Comparison of ENCODE assay signal across 8 cellular contexts in the genomic region with DNA sequence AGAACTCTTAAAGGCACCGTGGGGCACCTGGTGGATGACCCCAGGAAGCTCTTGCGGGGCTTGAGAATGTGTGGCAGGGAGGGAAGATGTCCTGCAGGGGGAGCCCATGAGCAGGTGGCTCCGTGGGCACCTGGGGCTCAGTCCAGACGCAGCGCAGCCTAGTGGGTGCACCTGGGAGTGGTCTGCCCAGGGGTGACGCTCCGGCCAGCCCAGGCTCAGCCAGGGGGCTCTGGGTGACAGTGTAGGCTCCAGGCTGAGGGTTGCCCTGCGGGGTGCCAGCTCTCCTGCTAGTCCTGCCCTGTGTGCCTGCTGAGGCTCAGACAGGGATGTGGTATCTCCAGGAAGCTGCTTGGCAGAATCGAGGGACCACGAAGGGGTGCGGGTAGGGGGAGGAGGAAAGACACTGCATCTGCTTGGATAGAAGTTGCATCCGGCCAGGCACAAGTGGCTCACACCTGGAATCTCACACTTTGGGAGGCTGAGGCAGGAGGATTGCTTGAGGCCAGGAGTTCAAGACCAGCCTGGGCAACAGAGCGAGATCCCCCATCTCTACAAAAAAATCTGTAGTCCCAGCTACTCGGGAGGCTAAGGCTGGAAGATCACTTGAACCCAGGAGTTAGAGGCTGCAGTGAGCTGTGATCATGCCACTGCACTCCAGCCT. TPM values are rescaled to one million over a fixed set of nuclear protein-coding genes. Genes with fewer than 3 reads are reported as not detected.
DNase-seq lines count a peak whose midpoint lies in the region; ATAC-seq and TF ChIP-seq lines count a peak whose summit lies in the region.

No MANE protein-coding gene starts in this region.

- H3K4me1 ChIP-seq in prostate gland (replicated peaks) = no peaks in the 10 kb centered on the region

- H3K27ac Mint-ChIP-seq in activated T-helper 17 cell treated with anti-CD3 and anti-CD28 coated beads, Interleukin-2, amount 50 U/mL, for 72 hours = no peak overlapping the region

- POLR2A ChIA-PET in AG04450 (lab: Yijun Ruan, JAX) = interaction anchor here (0.6 kb wide), 1 partner anchor 15 kb away, joined by 3 read pairs; the partner anchor contains the start of gene PGLS

- no peak overlapping the region for H3K4me3 Mint-ChIP-seq in activated T-helper 17 cell treated with anti-CD3 and anti-CD28 coated beads, Interleukin-2, amount 50 U/mL, for 72 hours

- no peak for TF ChIP-seq POLR2A in prostate gland (IDR thresholded peaks at IDR 0.05)

- H3K27me3 ChIP-seq in AG04450 (ENCODE audit: control insufficient read depth, insufficient read depth, low read length) = no peaks in the 10 kb centered on the region
- H3K27me3 ChIP-seq in prostate gland (replicated peaks; ENCODE audit: insufficient read depth) = no peaks in the 10 kb centered on the region

- H3K4me3 ChIP-seq in AG04450 (ENCODE audit: low read depth, low read length) (no peak overlapping the region), prostate gland (no peak overlapping the region)

- WGBS in prostate gland = 54% methylated on average over 12 of the region's 14 CpGs

- no peaks in the 10 kb centered on the region for H3K4me1 Mint-ChIP-seq in activated T-helper 17 cell treated with anti-CD3 and anti-CD28 coated beads, Interleukin-2, amount 50 U/mL, for 72 hours

- H3K9me3 Mint-ChIP-seq in activated T-helper 17 cell treated with anti-CD3 and anti-CD28 coated beads, Interleukin-2, amount 50 U/mL, for 72 hours = no peaks in the 10 kb centered on the region

- ATAC-seq in GM18873 (IDR thresholded peaks at IDR 0.05; ENCODE audit: low FRiP score, unreplicated experiment) = peak; percentile 50
- peak; percentile 99 for ATAC-seq in activated T-helper 17 cell treated with anti-CD3 and anti-CD28 coated beads, Interleukin-2, amount 50 U/mL, for 72 hours (replicated peaks)
- ATAC-seq in GM19455 (IDR thresholded peaks at IDR 0.05; ENCODE audit: unreplicated experiment) = no peak

- no peaks in the 10 kb centered on the region for H3K36me3 ChIP-seq in prostate gland

- H3K36me3 Mint-ChIP-seq in activated T-helper 17 cell treated with anti-CD3 and anti-CD28 coated beads, Interleukin-2, amount 50 U/mL, for 72 hours (ENCODE audit: low read depth) = no peaks in the 10 kb centered on the region

- H3K27ac ChIP-seq in AG04450 (ENCODE audit: low read depth, low read length) (no peak overlapping the region), prostate gland (no peak overlapping the region)

- intact Hi-C loops in prostate gland (cut with DNase I) = no loop called here

- H3K9me3 ChIP-seq in AG04450 (ENCODE audit: control insufficient read depth, insufficient read depth, low read length) (no peaks in the 10 kb centered on the region; the same call in 1 of the 2 replicates), prostate gland (no peaks in the 10 kb centered on the region)

- TF ChIP-seq CTCF in AG04450 (IDR thresholded peaks at IDR 0.05; ENCODE audit: low read depth, low read length) = peak; percentile 88
- TF ChIP-seq CTCF in prostate gland (IDR thresholded peaks at IDR 0.05) = peak; percentile 36 to 84 (median 60)

- no peak for DNase-seq in AG04450 (ENCODE audit: low read depth, low spot score)
- peak; percentile 75 for DNase-seq in KG1 (lab: John Stamatoyannopoulos, UW)
- DNase-seq in SHP77 treated with DMSO at 0.1 percent for 48 hours (lab: John Stamatoyannopoulos, UW) = peak; percentile 45
- peak; percentile 87 for DNase-seq in germinal center (ENCODE audit: low spot score)
- peak; percentile 35 for DNase-seq in prostate gland (ENCODE audit: low spot score)

- no peaks in the 10 kb centered on the region for H3K27me3 Mint-ChIP-seq in activated T-helper 17 cell treated with anti-CD3 and anti-CD28 coated beads, Interleukin-2, amount 50 U/mL, for 72 hours

- CTCF ChIA-PET in AG04450 (lab: Charles Lee) = interaction anchor here (0.5 to 3.1 kb wide), 17 partner anchors 9 to 518 kb away, joined by 3 to 16 read pairs (median 4); partner anchors contain the start of gene PGLS

RNA-seq across cellular contexts. Expression of gene PGLS, which starts 15.0 kb away (rescaled TPM):
- polyA plus RNA-seq in AG04450 (2011; rRNA removed) = 40.5 and 60.8 TPM in 2 replicates
- 59.9 and 79.3 TPM in 2 replicates for polyA minus RNA-seq in AG04450 (2011; rRNA and poly(A)+ RNA removed)
- total RNA-seq in activated T-helper 17 cell treated with anti-CD3 and anti-CD28 coated beads, Interleukin-2, amount 50 U/mL, for 72 hours = 10 to 100 TPM; 49.0 to 61.8 TPM
- total RNA-seq in prostate gland = 100 to 1,000 TPM; 120 to 129 TPM

RNA-seq across cellular contexts. Expression of gene SLC27A1, which starts 26.1 kb away (rescaled TPM):
- polyA plus RNA-seq in AG04450 (2011; rRNA removed) = 8.3 and 9.4 TPM in 2 replicates
- polyA minus RNA-seq in AG04450 (2011; rRNA and poly(A)+ RNA removed) = 6.5 and 7.6 TPM in 2 replicates
- total RNA-seq in activated T-helper 17 cell treated with anti-CD3 and anti-CD28 coated beads, Interleukin-2, amount 50 U/mL, for 72 hours = 1 to 10 TPM; 3.8 to 6.7 TPM
- 10 to 100 TPM; 73.3 to 78.7 TPM for total RNA-seq in prostate gland

RNA-seq across cellular contexts. Expression of gene NXNL1, which starts 35.7 kb away (rescaled TPM):
- polyA plus RNA-seq in AG04450 (2011; rRNA removed) = not detected in 2 replicates
- not detected in 2 replicates for polyA minus RNA-seq in AG04450 (2011; rRNA and poly(A)+ RNA removed)
- total RNA-seq in activated T-helper 17 cell treated with anti-CD3 and anti-CD28 coated beads, Interleukin-2, amount 50 U/mL, for 72 hours = not detected
- not detected for total RNA-seq in prostate gland

RNA-seq across cellular contexts. Expression of gene TMEM221, which starts 48.0 kb away (rescaled TPM):
- polyA plus RNA-seq in AG04450 (2011; rRNA removed) = 0.05 and 0.07 TPM in 2 replicates
- polyA minus RNA-seq in AG04450 (2011; rRNA and poly(A)+ RNA removed) = not detected in 2 replicates
- not detected for total RNA-seq in activated T-helper 17 cell treated with anti-CD3 and anti-CD28 coated beads, Interleukin-2, amount 50 U/mL, for 72 hours
- total RNA-seq in prostate gland = 1 to 10 TPM; 1.4 to 1.7 TPM

RNA-seq across cellular contexts. Expression of gene COLGALT1, which starts 59.0 kb away (rescaled TPM):
- polyA plus RNA-seq in AG04450 (2011; rRNA removed) = 89.0 and 102 TPM in 2 replicates
- 191 and 228 TPM in 2 replicates for polyA minus RNA-seq in AG04450 (2011; rRNA and poly(A)+ RNA removed)
- 10 to 100 TPM; 41.1 to 76.5 TPM for total RNA-seq in activated T-helper 17 cell treated with anti-CD3 and anti-CD28 coated beads, Interleukin-2, amount 50 U/mL, for 72 hours
- 10 to 100 TPM; 29.3 to 85.1 TPM for total RNA-seq in prostate gland

Comparison
In these comparisons a context has a peak if more than half of its experiments do, and no peak if none do; other contexts are left out.
1. RNA of gene SLC27A1, which starts 26.1 kb away (total RNA-seq): 73.3 to 78.7 TPM in prostate gland; 3.8 to 6.7 TPM in activated T-helper 17 cell treated with anti-CD3 and anti-CD28 coated beads, Interleukin-2, amount 50 U/mL, for 72 hours; every median in the first group is over 4 times any median in the second.